10 cellular contexts compared by ENCODE assay signal in genomic region chr4:145012841-145013240, GRCh38.
A peak's percentile ranks its signal among the peaks of the same experiment; 100 is the strongest.
DNase-seq lines count a peak whose midpoint lies in the region; ATAC-seq lines count a peak whose summit lies in the region.
"Had no signal": no experiment of that assay in that cellular context is flagged by ENCODE, and none has a peak within 500 bp of the region (broad histone marks: within the 10 kb centered on the region; RNA-seq: fewer than 3 reads in every experiment).

No MANE protein-coding gene starts in this region.

- ATAC-seq in esophagus mucosa, result peak; percentile 63
- ATAC-seq in GM21825 (IDR thresholded peaks at IDR 0.05; ENCODE audit: unreplicated experiment), result no peak

- DNase-seq in GM04503 (ENCODE audit: low read depth), result peak; percentile 5
- peak; percentile 53 for DNase-seq in RPMI7951 (ENCODE audit: low read depth)
- peak; percentile 17 for DNase-seq in non-pigmented ciliary epithelial cell (ENCODE audit: low read depth)
- DNase-seq in NCI-H146 treated with DMSO at 0.1 percent for 48 hours (lab: John Stamatoyannopoulos, UW; ENCODE audit: unreplicated experiment), result no peak
- no peak for DNase-seq in stimulated activated CD4-positive, alpha-beta T cell treated with anti-CD3 and anti-CD28 coated beads, Interleukin-2, amount 100 ng/mL, for 24 hours
- DNase-seq in NCI-H2227 treated with DMSO at 0.1 percent for 48 hours (lab: John Stamatoyannopoulos, UW), result no peak
- DNase-seq: activated T-cell treated with anti-CD3 and anti-CD28 coated beads, Interleukin-2, amount 50 U/mL, for 1 hour; NCI-H526 had no signal

Comparison
In these comparisons a context has a peak if more than half of its experiments do, and no peak if none do; other contexts are left out.
1. DNase-seq: peak in GM04503 (single experiment), RPMI7951 (single experiment) and non-pigmented ciliary epithelial cell (single experiment); none in NCI-H146 treated with DMSO at 0.1 percent for 48 hours (single experiment), stimulated activated CD4-positive, alpha-beta T cell treated with anti-CD3 and anti-CD28 coated beads, Interleukin-2, amount 100 ng/mL, for 24 hours (0 of 2) and NCI-H2227 treated with DMSO at 0.1 percent for 48 hours (single experiment).